32 cellular contexts compared by ENCODE assay signal in genomic region chr1:234680331-234680904, GRCh38.
"Had no signal": no experiment of that assay in that cellular context is flagged by ENCODE, and none has a peak within 500 bp of the region (broad histone marks: within the 10 kb centered on the region; RNA-seq: fewer than 3 reads in every experiment).

No MANE protein-coding gene starts in this region.

- H3K36me3 ChIP-seq: brain microvascular endothelial cell, colonic mucosa had no signal

- H3K27me3 Mint-ChIP-seq: activated naive CD8-positive, alpha-beta T cell treated with anti-CD3 and anti-CD28 coated beads for 36 hours; central memory CD8-positive, alpha-beta T cell had no signal

- H3K9me3 ChIP-seq: colonic mucosa had no signal

- DNase-seq: activated CD4-positive, alpha-beta memory T cell treated with anti-CD3 and anti-CD28 coated beads, Interleukin-2, amount 10 ng/mL, durations not matched to agents 7 days and 5 days; activated CD4-positive, alpha-beta T cell treated with anti-CD3 and anti-CD28 coated beads for 1 hour; activated CD4-positive, alpha-beta T cell treated with anti-CD3 and anti-CD28 coated beads for 48 hours; activated CD4-positive, CD25-positive, alpha-beta regulatory T cell; activated CD8-positive, alpha-beta memory T cell treated with anti-CD3 and anti-CD28 coated beads, Interleukin-2, amount 50 U/mL, for 48 hours; activated effector memory CD4-positive, alpha-beta T cell treated with anti-CD3 and anti-CD28 coated beads, Interleukin-2, amount 50 U/mL, for 16 hours; activated naive CD4-positive, alpha-beta T cell; activated naive CD4-positive, alpha-beta T cell treated with anti-CD3 and anti-CD28 coated beads, Interleukin-2, amount 50 U/mL, for 16 hours; activated naive CD8-positive, alpha-beta T cell treated with anti-CD3 and anti-CD28 coated beads for 36 hours; activated T-cell treated with anti-CD3 and anti-CD28 coated beads, Interleukin-2, amount 50 U/mL, for 48 hours; amniotic stem cell; aorta; brain microvascular endothelial cell; colonic mucosa; Kasumi-1; MM.1S; NCI-H1048; NCI-H1105 treated with DMSO at 0.1 percent for 48 hours; NCI-H1436; NCI-H1694 treated with DMSO at 0.1 percent for 48 hours; NCI-H2029; NCI-H345; NCI-H524 treated with DMSO at 0.1 percent for 48 hours; NK-92 treated with Interleukin-12 subunit alpha and Interleukin-12 subunit beta, amount 100 ng/mL, for 24 hours; PC-3; Right ventricle myocardium superior; SW 1271; T-helper 1 cell; T-helper 2 cell; T-helper 9 cell had no signal

- H3K4me1 ChIP-seq: colonic mucosa had no signal

- ATAC-seq: PC-3 had no signal

- H3K27me3 ChIP-seq: brain microvascular endothelial cell, colonic mucosa had no signal

- H3K27ac ChIP-seq: brain microvascular endothelial cell, colonic mucosa, VCaP had no signal

- H3K4me3 ChIP-seq: colonic mucosa had no signal

- H3K27ac Mint-ChIP-seq: activated CD4-positive, alpha-beta memory T cell treated with anti-CD3 and anti-CD28 coated beads, Interleukin-2, amount 10 ng/mL, durations not matched to agents 7 days and 5 days; activated naive CD8-positive, alpha-beta T cell treated with anti-CD3 and anti-CD28 coated beads for 36 hours had no signal

- H3K36me3 Mint-ChIP-seq: activated naive CD8-positive, alpha-beta T cell treated with anti-CD3 and anti-CD28 coated beads for 36 hours had no signal

- H3K9me3 Mint-ChIP-seq: activated CD4-positive, alpha-beta memory T cell treated with anti-CD3 and anti-CD28 coated beads, Interleukin-2, amount 10 ng/mL, durations not matched to agents 7 days and 5 days; central memory CD8-positive, alpha-beta T cell had no signal

- H3K4me3 Mint-ChIP-seq: activated CD4-positive, alpha-beta memory T cell treated with anti-CD3 and anti-CD28 coated beads, Interleukin-2, amount 10 ng/mL, durations not matched to agents 7 days and 5 days; activated naive CD8-positive, alpha-beta T cell treated with anti-CD3 and anti-CD28 coated beads for 36 hours; central memory CD8-positive, alpha-beta T cell had no signal
